23 cellular contexts compared by ENCODE assay signal in genomic region chr3:152688313-152688712, GRCh38.
DNase-seq lines count a peak whose midpoint lies in the region; ATAC-seq, FAIRE-seq and TF ChIP-seq lines count a peak whose summit lies in the region.
"Had no signal": no experiment of that assay in that cellular context is flagged by ENCODE, and none has a peak within 500 bp of the region (broad histone marks: within the 10 kb centered on the region; RNA-seq: fewer than 3 reads in every experiment).

No MANE protein-coding gene starts in this region.

- H3K9me3 ChIP-seq in NT2/D1 (ENCODE audit: insufficient read depth, low read length) (peaks cover 16% of the 10 kb centered on the region; the same call in 1 of the 2 replicates), H1 (ENCODE audit: insufficient read depth in 2 of 2, low read depth in 1 of 2, low read length in 1 of 2) (peaks cover 4 to 6% of the 10 kb centered on the region in 2 experiments; a peak in 1 of 4 replicates)
- H3K9me3 ChIP-seq: esophagus muscularis mucosa, suprapubic skin had no signal

- no peak overlapping the region for H3K56ac ChIP-seq in H1 (replicated peaks; ENCODE audit: insufficient read length, low read depth, low read length)

- H3K18ac ChIP-seq in H1 (ENCODE audit: extremely low read depth, low read length): no peak overlapping the region

- no peak for TF ChIP-seq EP300 in H1 (IDR thresholded peaks at IDR 0.05; ENCODE audit: borderline replicate concordance in 1 of 2, low read depth in 2 of 2, low read length in 2 of 2)

- no peak overlapping the region for H3K14ac ChIP-seq in H1 (ENCODE audit: insufficient read length)

- no peak overlapping the region for H4K91ac ChIP-seq in H1 (replicated peaks; ENCODE audit: insufficient read length, low read length)

- intact Hi-C loops in left cardiac atrium (cut with DNase I) (no loop called here), cardiac septum (cut with DNase I) (no loop called here)

- H3K36me3 ChIP-seq in NT2/D1 (ENCODE audit: insufficient read depth, insufficient read length, low read length) (no peaks in the 10 kb centered on the region), H1 (ENCODE audit: control insufficient read depth in 2 of 4, insufficient read depth in 4 of 4, low read length in 3 of 4) (no peaks in the 10 kb centered on the region)
- H3K36me3 ChIP-seq: BLaER1, esophagus muscularis mucosa, spleen, suprapubic skin had no signal

- no peak overlapping the region for H4K8ac ChIP-seq in H1 (ENCODE audit: extremely low read depth, insufficient read depth, low read length)

- TF ChIP-seq RAD21 in H1 (IDR thresholded peaks at IDR 0.05 in 1 of 2, conservative IDR thresholded peaks at IDR 0.05 in 1 of 2; ENCODE audit: low read depth in 2 of 2, low read length in 2 of 2): no peak

- H3K79me1 ChIP-seq in H1 (ENCODE audit: low read depth, low read length): no peaks in the 10 kb centered on the region

- WGBS in H1 (ENCODE audit: extremely low coverage in 1 of 2, insufficient coverage in 1 of 2, insufficient read length in 1 of 2, insufficient replicate concordance in 2 of 2, low coverage in 1 of 2, low lambda C conversion rate in 2 of 2, missing lambda C conversion rate in 1 of 2), 2 experiments: 57% methylated on average over 5 of the region's 5 CpGs; no CpG with 5 or more reads in 1 of the 2 experiments

- CTCF ChIA-PET in H1 (lab: Charles Lee; ENCODE audit: partially characterized antibody): interaction anchor here (1.2 to 1.5 kb wide), 2 partner anchors 10 to 112 kb away, joined by 3 to 4 read pairs; no protein-coding TSS in a partner anchor

- 0 out of 2 replicates have a peak overlapping the region, but pooled peaks have one; percentile 44 for H2AFZ ChIP-seq in H1 (ENCODE audit: low read length)

- no peak overlapping the region for H3K4me2 ChIP-seq in H1 (ENCODE audit: insufficient read depth in 1 of 2, low read depth in 2 of 2, low read length in 2 of 2)
- H3K4me2 ChIP-seq: BLaER1 had no signal

- TF ChIP-seq CTCF in H1 (IDR thresholded peaks at IDR 0.05; ENCODE audit: control extremely low read depth in 1 of 3, insufficient read depth in 1 of 3, low read depth in 1 of 3, low read length in 3 of 3): no peak

- FAIRE-seq in H1 (lab: Jason Lieb, UNC): no peak
- FAIRE-seq: GM12891 had no signal

- H3K4me3 ChIP-seq in NT2/D1 (ENCODE audit: insufficient read length, low read depth): no peak overlapping the region
- no peak overlapping the region for H3K4me3 ChIP-seq in H1 (ENCODE audit: extremely low read depth in 1 of 4, insufficient read depth in 2 of 4, low read depth in 3 of 4, low read length in 4 of 4)
- H3K4me3 ChIP-seq: BLaER1, esophagus muscularis mucosa, lung, spleen, suprapubic skin had no signal

- DNase-seq in NCI-H146 (lab: John Stamatoyannopoulos, UW): peak; percentile 54
- DNase-seq in NCI-H146 treated with DMSO at 0.1 percent for 48 hours (lab: John Stamatoyannopoulos, UW; ENCODE audit: unreplicated experiment): no peak
- peak; percentile 18 for DNase-seq in NT2/D1 (ENCODE audit: low read depth, low spot score)
- peak in 1 of 2 experiments; percentile 5 for DNase-seq in H1 (ENCODE audit: low read depth in 1 of 2, low spot score in 2 of 2)
- DNase-seq in renal cortical epithelial cell (ENCODE audit: low read depth): peak; percentile 16
- no peak for DNase-seq in left cardiac atrium
- no peak for DNase-seq in cardiac septum (ENCODE audit: low spot score)
- DNase-seq: activated CD8-positive, alpha-beta memory T cell treated with anti-CD3 and anti-CD28 coated beads for 24 hours; activated naive CD8-positive, alpha-beta T cell treated with anti-CD3 and anti-CD28 coated beads, Interleukin-2, amount 10 ng/mL, durations not matched to agents 7 days and 5 days; head of caudate nucleus; Kasumi-1; naive B cell; posterior cingulate gyrus; spleen had no signal

- TF ChIP-seq POLR2A in H1 (IDR thresholded peaks at IDR 0.05; ENCODE audit: control extremely low read depth in 1 of 2, low read depth in 2 of 2, low read length in 2 of 2): no peak
- TF ChIP-seq POLR2A in GM18505 (IDR thresholded peaks at IDR 0.05; ENCODE audit: borderline replicate concordance, extremely low read depth, insufficient read depth, insufficient read length): no peak

- H3K4me1 ChIP-seq in NT2/D1 (ENCODE audit: insufficient read depth, insufficient read length) (peaks cover 2% of the 10 kb centered on the region), H1 (replicated peaks in 1 of 4; ENCODE audit: control insufficient read depth in 3 of 4, insufficient read depth in 4 of 4, low read length in 3 of 4) (no peaks in the 10 kb centered on the region)
- H3K4me1 ChIP-seq: BLaER1, esophagus muscularis mucosa, spleen, suprapubic skin had no signal

- H4K5ac ChIP-seq in H1 (ENCODE audit: insufficient read length, low read depth, low read length): no peak overlapping the region

- no peaks in the 10 kb centered on the region for H3K27me3 ChIP-seq in NT2/D1 (ENCODE audit: insufficient read depth, insufficient read length)
- no peaks in the 10 kb centered on the region for H3K27me3 ChIP-seq in H1 (replicated peaks in 1 of 4; ENCODE audit: control insufficient read depth in 3 of 4, extremely low read depth in 1 of 4, insufficient read depth in 3 of 4, low read length in 3 of 4)
- H3K27me3 ChIP-seq: BLaER1, esophagus muscularis mucosa, spleen, suprapubic skin had no signal

- no peak overlapping the region for H2BK20ac ChIP-seq in H1 (ENCODE audit: low read length)

- no peak overlapping the region for H3K23ac ChIP-seq in H1 (ENCODE audit: insufficient read length)

- no peak overlapping the region for H2BK120ac ChIP-seq in H1 (replicated peaks; ENCODE audit: low read depth, low read length)

- no peak overlapping the region for H3K4ac ChIP-seq in H1 (replicated peaks; ENCODE audit: insufficient read length, low read depth, low read length)

- no peaks in the 10 kb centered on the region; the same call in 1 of the 2 replicates for H3K23me2 ChIP-seq in H1 (ENCODE audit: low read depth, low read length)

- H3K79me2 ChIP-seq in H1 (ENCODE audit: control insufficient read depth in 1 of 2, insufficient read depth in 2 of 2, low read length in 2 of 2): no peaks in the 10 kb centered on the region

- H3K9ac ChIP-seq in NT2/D1 (ENCODE audit: insufficient read length, low read depth) (no peak overlapping the region), H1 (replicated peaks in 1 of 4; ENCODE audit: extremely low read depth in 1 of 4, low read depth in 3 of 4, low read length in 3 of 4) (no peak overlapping the region)
- H3K9ac ChIP-seq: BLaER1 had no signal

- no peaks in the 10 kb centered on the region for H4K20me1 ChIP-seq in H1 (replicated peaks in 1 of 2; ENCODE audit: control insufficient read depth in 1 of 2, insufficient read depth in 2 of 2, low read length in 2 of 2)
- H4K20me1 ChIP-seq: BLaER1 had no signal

- no peak overlapping the region for H2AK5ac ChIP-seq in H1 (ENCODE audit: low read depth, low read length)

- ATAC-seq in left cardiac atrium (no peak), GM18505 (IDR thresholded peaks at IDR 0.05; ENCODE audit: unreplicated experiment) (no peak)
- ATAC-seq: activated CD4-positive, CD25-positive, alpha-beta regulatory T cell treated with anti-CD3 and anti-CD28 coated beads, Interleukin-2, amount 50 U/mL, for 24 hours; Right ventricle myocardium inferior had no signal

- no peak overlapping the region for H3K27ac ChIP-seq in H1 (ENCODE audit: low read depth, low read length)
- H3K27ac ChIP-seq: 22Rv1, BLaER1, esophagus muscularis mucosa, spleen, suprapubic skin had no signal

- 0 out of 2 replicates have a peak overlapping the region, but pooled peaks have one; percentile 60 for H2BK12ac ChIP-seq in H1 (ENCODE audit: low read depth, low read length)

- POLR2A ChIA-PET in H1 (lab: Charles Lee; ENCODE audit: partially characterized antibody): no interaction called here

- no peak overlapping the region for H2BK5ac ChIP-seq in H1 (ENCODE audit: low read depth, low read length)

- H2BK15ac ChIP-seq in H1 (ENCODE audit: low read length): no peak overlapping the region; the same call in 1 of the 2 replicates

TF ChIP-seq in H1, 55 proteins besides CTCF, POLR2A, EP300 and RAD21:
- TF ChIP-seq ATF2 (IDR thresholded peaks at IDR 0.05; ENCODE audit: low read length): no peak
- TF ChIP-seq RFX5 (IDR thresholded peaks at IDR 0.05; ENCODE audit: borderline replicate concordance, low read depth, low read length): no peak
- no peak for TF ChIP-seq KDM1A (IDR thresholded peaks at IDR 0.05; ENCODE audit: borderline replicate concordance, low read length)
- no peak for TF ChIP-seq RBBP5 (IDR thresholded peaks at IDR 0.05; ENCODE audit: borderline replicate concordance, low read depth, low read length)
- no peak for TF ChIP-seq SIN3A (conservative IDR thresholded peaks at IDR 0.05 in 1 of 2, IDR thresholded peaks at IDR 0.05 in 1 of 2; ENCODE audit: low read depth in 1 of 2, low read length in 2 of 2)
- no peak for TF ChIP-seq MAX (IDR thresholded peaks at IDR 0.05)
- no peak for TF ChIP-seq KDM5A (IDR thresholded peaks at IDR 0.05; ENCODE audit: low read length)
- TF ChIP-seq TEAD4 (IDR thresholded peaks at IDR 0.05; ENCODE audit: low read depth, low read length): no peak
- TF ChIP-seq SIX5 (IDR thresholded peaks at IDR 0.05; ENCODE audit: low read depth, low read length): no peak
- no peak for TF ChIP-seq MAFK (IDR thresholded peaks at IDR 0.05; ENCODE audit: low read depth, low read length)
- no peak for TF ChIP-seq SP1 (IDR thresholded peaks at IDR 0.05; ENCODE audit: low read depth, low read length)
- no peak for TF ChIP-seq CHD2 (IDR thresholded peaks at IDR 0.05; ENCODE audit: low read length)
- TF ChIP-seq SAP30 (IDR thresholded peaks at IDR 0.05; ENCODE audit: insufficient read depth, insufficient replicate concordance, low read length): no peak
- no peak for TF ChIP-seq BACH1 (IDR thresholded peaks at IDR 0.05; ENCODE audit: low read length)
- TF ChIP-seq EZH2 (IDR thresholded peaks at IDR 0.05; ENCODE audit: low read depth, low read length, severe bottlenecking): no peak
- TF ChIP-seq ASH2L (IDR thresholded peaks at IDR 0.05; ENCODE audit: low read length): no peak
- TF ChIP-seq CEBPB (IDR thresholded peaks at IDR 0.05; ENCODE audit: low read depth, low read length): no peak

Comparison
In these comparisons a context has a peak if more than half of its experiments do, and no peak if none do; other contexts are left out.
1. DNase-seq: peak in NCI-H146 (single experiment), NT2/D1 (single experiment) and renal cortical epithelial cell (single experiment); none in NCI-H146 treated with DMSO at 0.1 percent for 48 hours (single experiment), left cardiac atrium (single experiment) and cardiac septum (single experiment).